Comparison of ENCODE assay signal across 14 cellular contexts in the genomic region with DNA sequence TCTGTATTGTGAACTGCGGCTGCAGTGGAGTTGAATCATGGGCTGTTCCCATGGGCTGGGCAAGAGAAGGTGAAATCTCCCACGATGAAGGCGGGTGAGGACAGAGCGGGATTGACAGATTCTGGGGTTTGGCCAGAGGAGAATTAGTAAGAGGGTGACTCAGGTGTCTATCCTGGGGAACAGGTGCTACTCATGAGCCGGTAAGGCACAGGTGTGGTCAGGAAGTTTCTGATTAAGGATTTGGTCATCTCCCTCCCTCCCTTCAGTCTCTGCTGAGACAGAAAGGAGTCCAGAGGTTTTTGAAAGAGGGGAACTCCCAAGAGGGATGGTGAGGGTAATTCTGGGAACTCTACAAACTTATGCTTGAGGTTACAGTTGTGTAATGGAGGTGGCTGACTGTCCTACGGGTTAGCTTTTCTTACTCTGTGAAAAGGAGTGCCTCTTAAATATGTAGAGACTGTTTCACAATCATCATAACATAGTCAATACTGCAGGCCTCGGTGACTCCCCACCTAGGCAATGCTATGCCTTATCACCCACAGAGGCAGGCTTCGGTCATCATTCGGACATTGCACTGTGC. TPM values are rescaled to one million over a fixed set of nuclear protein-coding genes. Genes with fewer than 3 reads are reported as not detected.
DNase-seq lines count a peak whose midpoint lies in the region; ATAC-seq, FAIRE-seq and TF ChIP-seq lines count a peak whose summit lies in the region.
"Had no signal": no experiment of that assay in that cellular context is flagged by ENCODE, and none has a peak within 500 bp of the region (broad histone marks: within the 10 kb centered on the region; RNA-seq: fewer than 3 reads in every experiment).

No MANE protein-coding gene starts in this region.

- no peaks in the 10 kb centered on the region for H3K27me3 Mint-ChIP-seq in activated CD8-positive, alpha-beta T cell treated with anti-CD3 and anti-CD28 coated beads, Interleukin-2, amount 10 ng/mL, durations not matched to agents 7 days and 5 days (ENCODE audit: low read depth)
- H3K27me3 Mint-ChIP-seq: B cell had no signal

- TF ChIP-seq CTCF in HepG2 (CRISPR knock-in tag; IDR thresholded peaks at IDR 0.05), result no peak
- TF ChIP-seq CTCF in right lobe of liver (IDR thresholded peaks at IDR 0.05), result no peak
- TF ChIP-seq CTCF in left lung (IDR thresholded peaks at IDR 0.05), result no peak

- intact Hi-C loops in HepG2 (cut with micrococcal nuclease; ENCODE audit: unreplicated experiment) (no loop called here), right lobe of liver (cut with DNase I) (no loop called here), left lung (cut with DNase I) (no loop called here), aorta (cut with DNase I) (no loop called here)

- TF ChIP-seq POLR2A in HepG2 (IDR thresholded peaks at IDR 0.05; ENCODE audit: insufficient read depth in 1 of 2, low read depth in 2 of 2, low read length in 2 of 2), result no peak
- TF ChIP-seq POLR2A in right lobe of liver (IDR thresholded peaks at IDR 0.05), result no peak

- 68% methylated on average over 9 of the region's 9 CpGs for WGBS in HepG2 (ENCODE audit: low lambda C conversion rate)
- WGBS in right lobe of liver (ENCODE audit: insufficient coverage, low coverage, low lambda C conversion rate, missing lambda C conversion rate), result 87% methylated on average over 6 of the region's 9 CpGs
- 88 to 95% methylated on average over 9 of the region's 9 CpGs for WGBS in aorta, 2 donors

- no peak overlapping the region for H3K4me2 ChIP-seq in HepG2 (ENCODE audit: low read depth, low read length)
- H3K4me2 ChIP-seq: GM23338 had no signal

- CTCF ChIA-PET in HepG2 (lab: Yijun Ruan, JAX; ENCODE audit: low intra/inter-chr PET ratio, low total read pairs), result no interaction called here
- CTCF ChIA-PET in activated CD8-positive, alpha-beta T cell treated with anti-CD3 and anti-CD28 coated beads, Interleukin-2, amount 10 ng/mL, durations not matched to agents 7 days and 5 days (lab: Charles Lee), result interaction anchor here (2.0 to 2.4 kb wide), 2 partner anchors 19 to 32 kb away, joined by 4 to 5 read pairs; a partner anchor contains a TSS

- H3K27ac Mint-ChIP-seq in activated CD8-positive, alpha-beta T cell treated with anti-CD3 and anti-CD28 coated beads, Interleukin-2, amount 10 ng/mL, durations not matched to agents 7 days and 5 days, result no peak overlapping the region
- H3K27ac Mint-ChIP-seq: B cell, GM23338, nephron had no signal

- H3K27ac ChIP-seq in HepG2 (ENCODE audit: extremely low read length, insufficient read depth, low read length) (no peak overlapping the region), right lobe of liver (no peak overlapping the region), left lung (peak overlapping the region; percentile 51 to 62), aorta (ENCODE audit: low read depth in 1 of 2, low read length in 2 of 2) (no peak overlapping the region)

- TF ChIP-seq EP300 in HepG2 (IDR thresholded peaks at IDR 0.05; ENCODE audit: low read depth in 2 of 2, low read length in 2 of 2), result no peak
- TF ChIP-seq EP300 in HepG2 (CRISPR knock-in tag; IDR thresholded peaks at IDR 0.05; ENCODE audit: borderline replicate concordance), result no peak

- peaks cover 15% of the 10 kb centered on the region for H3K4me1 Mint-ChIP-seq in activated CD8-positive, alpha-beta T cell treated with anti-CD3 and anti-CD28 coated beads, Interleukin-2, amount 10 ng/mL, durations not matched to agents 7 days and 5 days (ENCODE audit: low read depth)
- H3K4me1 Mint-ChIP-seq: B cell, GM23338 had no signal

- DNase-seq in HepG2 (ENCODE audit: low spot score), result no peak
- DNase-seq in right lobe of liver, result no peak
- no peak for DNase-seq in activated CD8-positive, alpha-beta T cell treated with anti-CD3 and anti-CD28 coated beads, Interleukin-2, amount 10 ng/mL, durations not matched to agents 7 days and 5 days
- DNase-seq in left lung, result no peak
- no peak for DNase-seq in NCI-H1092 treated with DMSO at 0.1 percent for 48 hours (lab: John Stamatoyannopoulos, UW)
- no peak for DNase-seq in aorta
- DNase-seq: activated naive CD4-positive, alpha-beta T cell; NCI-H510A; stimulated activated CD4-positive, alpha-beta T cell treated with anti-CD3 and anti-CD28 coated beads, Interleukin-15, amount 100 ng/mL, for 24 hours had no signal

- no peak overlapping the region for H3K4me3 Mint-ChIP-seq in activated CD8-positive, alpha-beta T cell treated with anti-CD3 and anti-CD28 coated beads, Interleukin-2, amount 10 ng/mL, durations not matched to agents 7 days and 5 days
- H3K4me3 Mint-ChIP-seq: B cell, GM23338, nephron had no signal

- POLR2A ChIA-PET in HepG2 (lab: Yijun Ruan, JAX), result interaction anchor here (0.6 to 2.1 kb wide), 3 partner anchors 9 to 93 kb away, joined by 3 to 7 read pairs (median 3); a partner anchor contains a TSS
- POLR2A ChIA-PET in activated CD8-positive, alpha-beta T cell treated with anti-CD3 and anti-CD28 coated beads, Interleukin-2, amount 10 ng/mL, durations not matched to agents 7 days and 5 days (lab: Charles Lee), result no interaction called here

- H3K4me1 ChIP-seq in HepG2 (ENCODE audit: insufficient read depth, low read length), result peaks cover 32% of the 10 kb centered on the region
- H3K4me1 ChIP-seq in right lobe of liver, result no peaks in the 10 kb centered on the region
- H3K4me1 ChIP-seq in left lung, result peaks cover 9 to 43% of the 10 kb centered on the region in 2 donors
- peaks cover 0 to 5% of the 10 kb centered on the region in 2 donors for H3K4me1 ChIP-seq in aorta (ENCODE audit: control insufficient read depth in 1 of 2, insufficient read depth in 2 of 2, low read length in 2 of 2)

- H3K36me3 Mint-ChIP-seq in activated CD8-positive, alpha-beta T cell treated with anti-CD3 and anti-CD28 coated beads, Interleukin-2, amount 10 ng/mL, durations not matched to agents 7 days and 5 days (ENCODE audit: low read depth), result peaks cover 2% of the 10 kb centered on the region

- FAIRE-seq in HepG2 (lab: Jason Lieb, UNC), result no peak

- in situ Hi-C loops in HepG2 (cut with HindIII; ENCODE audit: extremely low pct_ligation_motif_present, low pct_unique_long_range_greater_than_20kb), result no loop called here

- BruUV-seq in HepG2 (replicated peaks; lab: Mats Ljungman, UMichigan), result no TSS peak

- no peaks in the 10 kb centered on the region for H3K79me2 ChIP-seq in HepG2 (ENCODE audit: insufficient read depth, low read length)

- H3K9me3 ChIP-seq in HepG2 (ENCODE audit: low read length) (no peaks in the 10 kb centered on the region), right lobe of liver (no peaks in the 10 kb centered on the region), left lung (no peaks in the 10 kb centered on the region), aorta (ENCODE audit: control insufficient read depth, low read length) (no peaks in the 10 kb centered on the region)

- no peaks in the 10 kb centered on the region for H3K27me3 ChIP-seq in HepG2 (ENCODE audit: control insufficient read depth in 1 of 2, insufficient read depth in 2 of 2, low read length in 2 of 2)
- no peaks in the 10 kb centered on the region for H3K27me3 ChIP-seq in right lobe of liver
- H3K27me3 ChIP-seq in left lung, result no peaks in the 10 kb centered on the region
- no peaks in the 10 kb centered on the region for H3K27me3 ChIP-seq in aorta (ENCODE audit: control insufficient read depth in 1 of 2, insufficient read depth in 2 of 2, low read length in 1 of 2)

- no peak overlapping the region for H3K9ac ChIP-seq in HepG2 (ENCODE audit: insufficient read depth, low read depth, low read length)

- H3K4me3 ChIP-seq in HepG2 (replicated peaks in 1 of 3; ENCODE audit: insufficient read depth in 1 of 3, low read depth in 2 of 3, low read length in 3 of 3) (no peak overlapping the region), right lobe of liver (no peak overlapping the region), left lung (no peak overlapping the region), aorta (ENCODE audit: low read length in 2 of 2) (no peak overlapping the region)
- H3K4me3 ChIP-seq: GM23338 had no signal

- ATAC-seq in HepG2 (peak; percentile 56; the same call in 2 of the 3 replicates), right lobe of liver (no peak), left lung (peak; percentile 92), GM18867 (IDR thresholded peaks at IDR 0.05; ENCODE audit: unreplicated experiment) (no peak), HG03460 (IDR thresholded peaks at IDR 0.05; ENCODE audit: unreplicated experiment) (no peak), aorta (ENCODE audit: low FRiP score) (no peak)
- ATAC-seq in activated CD8-positive, alpha-beta T cell treated with anti-CD3 and anti-CD28 coated beads, Interleukin-2, amount 10 ng/mL, durations not matched to agents 7 days and 5 days, result peak; percentile 36
- ATAC-seq: GM23338 had no signal

- H3K9me3 Mint-ChIP-seq in activated CD8-positive, alpha-beta T cell treated with anti-CD3 and anti-CD28 coated beads, Interleukin-2, amount 10 ng/mL, durations not matched to agents 7 days and 5 days (ENCODE audit: insufficient read depth), result peaks cover 2% of the 10 kb centered on the region
- H3K9me3 Mint-ChIP-seq: GM23338 had no signal

- no peaks in the 10 kb centered on the region for H4K20me1 ChIP-seq in HepG2 (ENCODE audit: insufficient read depth, low read length)

- H2AFZ ChIP-seq in HepG2 (ENCODE audit: low read length), result no peak overlapping the region
- H2AFZ ChIP-seq: GM23338 had no signal

- TF ChIP-seq RAD21 in HepG2 (CRISPR knock-in tag; IDR thresholded peaks at IDR 0.05), result no peak

- H3K36me3 ChIP-seq in HepG2 (replicated peaks in 1 of 2; ENCODE audit: control insufficient read depth in 1 of 2, insufficient read depth in 2 of 2, low read length in 2 of 2) (no peaks in the 10 kb centered on the region), right lobe of liver (no peaks in the 10 kb centered on the region), left lung (no peaks in the 10 kb centered on the region), aorta (ENCODE audit: control insufficient read depth in 1 of 2, insufficient read depth in 2 of 2, low read length in 1 of 2) (no peaks in the 10 kb centered on the region)

RNA-seq across cellular contexts. Expression of a gene that starts 31.5 kb away (rescaled TPM):
- total RNA-seq in HepG2 (2016; rRNA removed; fragmentation: Illumina TruSeq; extraction: Trizol), result 41.4 and 60.1 TPM in 2 replicates
- total RNA-seq in HepG2 (2016; cell fraction: cytosol; rRNA removed; fragmentation: Illumina TruSeq; extraction: Trizol; ENCODE audit: low read depth), result 22.9 and 24.8 TPM in 2 replicates
- 40.1 and 52.3 TPM in 2 replicates for total RNA-seq in HepG2 (2016; cell fraction: insoluble cytoplasmic fraction; rRNA removed; fragmentation: Illumina TruSeq; extraction: Trizol)
- total RNA-seq in HepG2 (2016; cell fraction: membrane; rRNA removed; fragmentation: Illumina TruSeq; extraction: Trizol), result 38.4 and 42.1 TPM in 2 replicates
- 23.4 and 26.0 TPM in 2 replicates for total RNA-seq in HepG2 (2016; cell fraction: nucleus; rRNA removed; fragmentation: Illumina TruSeq; extraction: Trizol)
- 48.7 and 60.5 TPM in 2 replicates for polyA plus RNA-seq in HepG2 (2011; rRNA removed)
- 35.1 and 50.0 TPM in 2 replicates for polyA plus RNA-seq in HepG2 (2011; cell fraction: cytosol; rRNA removed)
- polyA plus RNA-seq in HepG2 (2011; cell fraction: nucleus; rRNA removed), result 16.6 and 20.7 TPM in 2 replicates
- polyA plus RNA-seq in HepG2 (2012), result 55.8 and 68.9 TPM in 2 replicates
- polyA plus RNA-seq in HepG2 (2016; cell fraction: cytosol; fragmentation: Illumina TruSeq; extraction: Trizol; ENCODE audit: low read depth), result 37.2 and 40.1 TPM in 2 replicates
- 67.5 and 71.1 TPM in 2 replicates for polyA plus RNA-seq in HepG2 (2016; cell fraction: insoluble cytoplasmic fraction; fragmentation: Illumina TruSeq; extraction: Trizol; ENCODE audit: low read depth)
- 42.6 and 44.3 TPM in 2 replicates for polyA plus RNA-seq in HepG2 (2016; cell fraction: membrane; fragmentation: Illumina TruSeq; extraction: Trizol; ENCODE audit: low read depth)
- polyA plus RNA-seq in HepG2 (2016; cell fraction: nucleus; fragmentation: Illumina TruSeq; extraction: Trizol; ENCODE audit: insufficient read depth, low read depth), result 39.9 and 41.4 TPM in 2 replicates
- polyA minus RNA-seq in HepG2 (2011; rRNA and poly(A)+ RNA removed; ENCODE audit: low replicate concordance), result 29.1 and 31.0 TPM in 2 replicates
- polyA minus RNA-seq in HepG2 (2011; cell fraction: cytosol; rRNA and poly(A)+ RNA removed), result 46.4 and 51.7 TPM in 2 replicates
- polyA minus RNA-seq in HepG2 (2011; cell fraction: nucleus; rRNA and poly(A)+ RNA removed), result 32.6 and 44.3 TPM in 2 replicates
- 10 to 100 TPM in 5 of 6 experiments, 1 to 10 TPM in 1; 7.2 to 44.6 (median 25.2) TPM for total RNA-seq in right lobe of liver
- 10 to 100 TPM; 55.1 to 57.1 TPM for total RNA-seq in activated CD8-positive, alpha-beta T cell treated with anti-CD3 and anti-CD28 coated beads, Interleukin-2, amount 10 ng/mL, durations not matched to agents 7 days and 5 days
- 100 to 1,000 TPM in 1 of 2 donors, 10 to 100 TPM in 1; 82.2 to 121 TPM for total RNA-seq in left lung
- total RNA-seq in aorta, result 10 to 100 TPM; 42.8 to 46.6 TPM
- 10 to 100 TPM; 30.2 to 59.5 TPM for polyA plus RNA-seq in aorta

RNA-seq across cellular contexts. Expression of a gene that starts 45.0 kb away (rescaled TPM):
- total RNA-seq in HepG2 (2016; rRNA removed; fragmentation: Illumina TruSeq; extraction: Trizol) (88.9 and 90.3 TPM in 2 replicates), right lobe of liver (10 to 100 TPM; 15.8 to 36.8 (median 20.7) TPM), left lung (10 to 100 TPM; 34.9 to 37.4 TPM), aorta (10 to 100 TPM; 36.8 to 39.7 TPM)
- total RNA-seq in HepG2 (2016; cell fraction: cytosol; rRNA removed; fragmentation: Illumina TruSeq; extraction: Trizol; ENCODE audit: low read depth), result 14.5 and 15.0 TPM in 2 replicates
- total RNA-seq in HepG2 (2016; cell fraction: insoluble cytoplasmic fraction; rRNA removed; fragmentation: Illumina TruSeq; extraction: Trizol), result 82.7 and 90.1 TPM in 2 replicates
- 49.2 and 50.7 TPM in 2 replicates for total RNA-seq in HepG2 (2016; cell fraction: membrane; rRNA removed; fragmentation: Illumina TruSeq; extraction: Trizol)
- total RNA-seq in HepG2 (2016; cell fraction: nucleus; rRNA removed; fragmentation: Illumina TruSeq; extraction: Trizol), result 48.4 and 54.7 TPM in 2 replicates
- polyA plus RNA-seq in HepG2 (2011; rRNA removed) (73.4 and 77.7 TPM in 2 replicates), aorta (10 to 100 TPM; 23.2 to 40.3 TPM)
- polyA plus RNA-seq in HepG2 (2011; cell fraction: cytosol; rRNA removed), result 83.3 and 106 TPM in 2 replicates
- polyA plus RNA-seq in HepG2 (2011; cell fraction: nucleus; rRNA removed), result 69.3 and 70.9 TPM in 2 replicates
- polyA plus RNA-seq in HepG2 (2012), result 57.7 and 65.4 TPM in 2 replicates
- polyA plus RNA-seq in HepG2 (2016; cell fraction: cytosol; fragmentation: Illumina TruSeq; extraction: Trizol; ENCODE audit: low read depth), result 15.1 and 16.9 TPM in 2 replicates
- 96.1 and 98.5 TPM in 2 replicates for polyA plus RNA-seq in HepG2 (2016; cell fraction: insoluble cytoplasmic fraction; fragmentation: Illumina TruSeq; extraction: Trizol; ENCODE audit: low read depth)
- polyA plus RNA-seq in HepG2 (2016; cell fraction: membrane; fragmentation: Illumina TruSeq; extraction: Trizol; ENCODE audit: low read depth), result 36.1 and 39.8 TPM in 2 replicates
- 90.6 and 97.4 TPM in 2 replicates for polyA plus RNA-seq in HepG2 (2016; cell fraction: nucleus; fragmentation: Illumina TruSeq; extraction: Trizol; ENCODE audit: insufficient read depth, low read depth)
- polyA minus RNA-seq in HepG2 (2011; rRNA and poly(A)+ RNA removed; ENCODE audit: low replicate concordance), result 73.1 and 84.7 TPM in 2 replicates
- 32.4 and 32.5 TPM in 2 replicates for polyA minus RNA-seq in HepG2 (2011; cell fraction: cytosol; rRNA and poly(A)+ RNA removed)
- 39.9 and 43.4 TPM in 2 replicates for polyA minus RNA-seq in HepG2 (2011; cell fraction: nucleus; rRNA and poly(A)+ RNA removed)
- 10 to 100 TPM; 48.2 to 49.6 TPM for total RNA-seq in activated CD8-positive, alpha-beta T cell treated with anti-CD3 and anti-CD28 coated beads, Interleukin-2, amount 10 ng/mL, durations not matched to agents 7 days and 5 days

RNA-seq across cellular contexts. Expression of a gene that starts 59.5 kb away (rescaled TPM):
- total RNA-seq in HepG2 (2016; rRNA removed; fragmentation: Illumina TruSeq; extraction: Trizol) (0.15 and 0.29 TPM in 2 replicates), right lobe of liver (under 1 TPM in 5 of 6 experiments, not detected in 1; 0.22 to 0.46 (median 0.27) TPM), left lung (1 to 10 TPM in 1 of 2 donors, under 1 TPM in 1; 0.52 to 1.2 TPM), aorta (1 to 10 TPM; 1.4 to 1.7 TPM)
- 0.09 and 0.10 TPM in 2 replicates for total RNA-seq in HepG2 (2016; cell fraction: cytosol; rRNA removed; fragmentation: Illumina TruSeq; extraction: Trizol; ENCODE audit: low read depth)
- 0.16 and 0.32 TPM in 2 replicates for total RNA-seq in HepG2 (2016; cell fraction: insoluble cytoplasmic fraction; rRNA removed; fragmentation: Illumina TruSeq; extraction: Trizol)
- 0.03 and 0.10 TPM in 2 replicates for total RNA-seq in HepG2 (2016; cell fraction: membrane; rRNA removed; fragmentation: Illumina TruSeq; extraction: Trizol)
- total RNA-seq in HepG2 (2016; cell fraction: nucleus; rRNA removed; fragmentation: Illumina TruSeq; extraction: Trizol), result 0.31 and 0.34 TPM in 2 replicates
- polyA plus RNA-seq in HepG2 (2011; rRNA removed) (0.26 and 0.46 TPM in 2 replicates), aorta (1 to 10 TPM in 1 of 2 donors, under 1 TPM in 1; 0.38 to 2.5 TPM)
- polyA plus RNA-seq in HepG2 (2011; cell fraction: cytosol; rRNA removed), result 0.07 and 0.17 TPM in 2 replicates
- polyA plus RNA-seq in HepG2 (2011; cell fraction: nucleus; rRNA removed), result 1.3 and 2.2 TPM in 2 replicates
- polyA plus RNA-seq in HepG2 (2012), result 0.49 and 0.50 TPM in 2 replicates
- 0.02 TPM in 1 of 2 replicates, not detected in the other for polyA plus RNA-seq in HepG2 (2016; cell fraction: cytosol; fragmentation: Illumina TruSeq; extraction: Trizol; ENCODE audit: low read depth)
- polyA plus RNA-seq in HepG2 (2016; cell fraction: insoluble cytoplasmic fraction; fragmentation: Illumina TruSeq; extraction: Trizol; ENCODE audit: low read depth), result 0.11 and 0.14 TPM in 2 replicates
- polyA plus RNA-seq in HepG2 (2016; cell fraction: membrane; fragmentation: Illumina TruSeq; extraction: Trizol; ENCODE audit: low read depth), result 0.06 and 0.08 TPM in 2 replicates
- polyA plus RNA-seq in HepG2 (2016; cell fraction: nucleus; fragmentation: Illumina TruSeq; extraction: Trizol; ENCODE audit: insufficient read depth, low read depth), result 0.44 and 0.70 TPM in 2 replicates
- polyA minus RNA-seq in HepG2 (2011; rRNA and poly(A)+ RNA removed; ENCODE audit: low replicate concordance), result 0.10 and 0.33 TPM in 2 replicates
- 0.09 TPM in 1 of 2 replicates, not detected in the other for polyA minus RNA-seq in HepG2 (2011; cell fraction: cytosol; rRNA and poly(A)+ RNA removed)
- 0.64 and 0.87 TPM in 2 replicates for polyA minus RNA-seq in HepG2 (2011; cell fraction: nucleus; rRNA and poly(A)+ RNA removed)
- under 1 TPM; 0.13 to 0.26 TPM for total RNA-seq in activated CD8-positive, alpha-beta T cell treated with anti-CD3 and anti-CD28 coated beads, Interleukin-2, amount 10 ng/mL, durations not matched to agents 7 days and 5 days

Comparison
In these comparisons a context has a peak if more than half of its experiments do, and no peak if none do; other contexts are left out.
1. ATAC-seq: peak in HepG2 (single experiment), activated CD8-positive, alpha-beta T cell treated with anti-CD3 and anti-CD28 coated beads, Interleukin-2, amount 10 ng/mL, durations not matched to agents 7 days and 5 days (single experiment) and left lung (single experiment); none in right lobe of liver (0 of 4), GM18867 (single experiment), HG03460 (single experiment) and aorta (single experiment).
2. H3K27ac ChIP-seq: peak in left lung (2 of 2); none in HepG2 (single experiment), right lobe of liver (0 of 3) and aorta (0 of 2).